ENCODE assay signal across 10 cellular contexts in genomic region chr5:172758077-172758835, GRCh38. TPM values are rescaled to one million over a fixed set of nuclear protein-coding genes. Genes with fewer than 3 reads are reported as not detected.
DNase-seq lines count a peak whose midpoint lies in the region; ATAC-seq and TF ChIP-seq lines count a peak whose summit lies in the region.
"Had no signal": no experiment of that assay in that cellular context is flagged by ENCODE, and none has a peak within 500 bp of the region (broad histone marks: within the 10 kb centered on the region; RNA-seq: fewer than 3 reads in every experiment).

No MANE protein-coding gene starts in this region.

- no peaks in the 10 kb centered on the region for H3K27me3 ChIP-seq in stomach

- in situ Hi-C loops in astrocyte of the cerebellum (cut with HindIII; ENCODE audit: low sequenced_read_pairs): no loop called here

- intact Hi-C loops in stomach (cut with DNase I; ENCODE audit: low total_unique reads): no loop called here

- peak; percentile 95 for DNase-seq in HFFc6
- DNase-seq in astrocyte of the cerebellum (ENCODE audit: low read depth): peak; percentile 86
- peak; percentile 98 for DNase-seq in iris pigment epithelial cell (ENCODE audit: low read depth)
- no peak for DNase-seq in stomach
- DNase-seq in SKM-1 treated with dmso at 0.1 percent for 144 hours (lab: John Stamatoyannopoulos, UW; ENCODE audit: unreplicated experiment): no peak
- no peak for DNase-seq in stimulated activated naive CD4-positive, alpha-beta T cell (lab: John Stamatoyannopoulos, UW)

- 59 to 75% (median 70%) methylated on average over 19 of the region's 19 CpGs for WGBS in stomach, 5 donors

- H3K4me1 Mint-ChIP-seq in HFFc6 (ENCODE audit: low read depth): peaks cover 24% of the 10 kb centered on the region

- H3K9me3 Mint-ChIP-seq in HFFc6: peaks cover 5% of the 10 kb centered on the region; the same call in 1 of the 2 replicates
- H3K9me3 Mint-ChIP-seq: T-helper 1 cell treated with Interleukin-12 subunit alpha and Interleukin-12 subunit beta and Interleukin-4 antibody, amounts not matched to agents 30 μg/mL and 1 μg/mL, for 36 hours had no signal

- no peak for ATAC-seq in HG02623 (IDR thresholded peaks at IDR 0.05; ENCODE audit: unreplicated experiment)
- ATAC-seq in GM19023 (IDR thresholded peaks at IDR 0.05; ENCODE audit: unreplicated experiment): no peak

- TF ChIP-seq POLR2A in stomach (IDR thresholded peaks at IDR 0.05): no peak

- peak overlapping the region; percentile 97 for H3K27ac Mint-ChIP-seq in HFFc6
- H3K27ac Mint-ChIP-seq: T-helper 1 cell treated with Interleukin-12 subunit alpha and Interleukin-12 subunit beta and Interleukin-4 antibody, amounts not matched to agents 30 μg/mL and 1 μg/mL, for 36 hours had no signal

- H3K4me3 ChIP-seq in astrocyte of the cerebellum (ENCODE audit: low read depth, low read length) (no peak overlapping the region), stomach (no peak overlapping the region)

- TF ChIP-seq CTCF in HFFc6 (IDR thresholded peaks at IDR 0.05) (peak; percentile 51), astrocyte of the cerebellum (IDR thresholded peaks at IDR 0.05; ENCODE audit: low read depth, low read length, missing control alignments) (peak; percentile 11), stomach (IDR thresholded peaks at IDR 0.05) (no peak)

- peaks cover 6% of the 10 kb centered on the region for H3K27me3 Mint-ChIP-seq in HFFc6 (ENCODE audit: insufficient read depth)

- no peaks in the 10 kb centered on the region for H3K4me1 ChIP-seq in stomach
- H3K4me1 ChIP-seq: parathyroid adenoma had no signal

- peak overlapping the region; percentile 70 for H3K4me3 Mint-ChIP-seq in HFFc6
- H3K4me3 Mint-ChIP-seq: T-helper 1 cell treated with Interleukin-12 subunit alpha and Interleukin-12 subunit beta and Interleukin-4 antibody, amounts not matched to agents 30 μg/mL and 1 μg/mL, for 36 hours had no signal

- H3K36me3 Mint-ChIP-seq in HFFc6 (ENCODE audit: low read depth): peaks cover 13% of the 10 kb centered on the region; the same call in 1 of the 2 replicates

- no peak for TF ChIP-seq EP300 in stomach (IDR thresholded peaks at IDR 0.05)

- no peaks in the 10 kb centered on the region for H3K36me3 ChIP-seq in stomach

- peak overlapping the region in 4 of 5 donors; percentile 29 to 66 (median 49) for H3K27ac ChIP-seq in stomach
- H3K27ac ChIP-seq: parathyroid adenoma had no signal

- H3K9me3 ChIP-seq in stomach: peaks cover 0 to 5% (median 0%) of the 10 kb centered on the region in 4 donors

RNA-seq across cellular contexts. Expression of gene DUSP1, which starts 12.7 kb away (rescaled TPM):
- total RNA-seq in HFFc6 (2021; fragmentation: NEBNext Ultra II Directional; extraction: Animal tissue kit (Norgen Biotek cat#: 25700)): 100 to 1,000 TPM; 213 to 319 (median 307) TPM
- total RNA-seq in stomach: 100 to 1,000 TPM; 167 to 690 (median 553) TPM
- 100 to 1,000 TPM in 1 of 3 donors, 10 to 100 TPM in 2; 76.4 to 136 (median 81.9) TPM for polyA plus RNA-seq in stomach

Comparison
In these comparisons a context has a peak if more than half of its experiments do, and no peak if none do; other contexts are left out.
1. DNase-seq: peak in HFFc6 (single experiment), astrocyte of the cerebellum (single experiment) and iris pigment epithelial cell (single experiment); none in stomach (single experiment), SKM-1 treated with dmso at 0.1 percent for 144 hours (single experiment) and stimulated activated naive CD4-positive, alpha-beta T cell (0 of 6).
2. CTCF ChIP-seq: peak in HFFc6 (single experiment) and astrocyte of the cerebellum (single experiment); none in stomach (0 of 7).